In the genomic region with DNA sequence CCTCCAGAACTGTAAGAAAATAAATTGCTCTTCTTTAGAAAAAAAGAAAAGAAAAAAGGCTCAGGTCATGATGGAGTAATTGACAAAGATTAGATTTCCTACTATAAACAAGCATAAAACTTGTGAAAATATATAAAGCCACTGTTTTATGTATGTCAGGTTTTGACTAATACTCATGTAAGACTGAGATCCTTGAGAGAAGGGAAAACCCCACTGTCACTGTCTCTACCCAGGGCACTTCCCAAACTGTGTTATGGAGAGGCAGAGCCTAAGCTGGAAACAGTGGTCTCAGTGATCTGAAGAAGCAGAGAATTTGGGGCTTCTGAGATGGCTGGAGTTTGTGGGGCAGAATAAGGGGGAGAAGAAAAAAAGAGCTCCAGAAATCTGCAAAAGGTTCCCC, we compare ENCODE assay signal across 31 cellular contexts. TPM values are rescaled to one million over a fixed set of nuclear protein-coding genes. Genes with fewer than 3 reads are reported as not detected.
"Had no signal": no experiment of that assay in that cellular context is flagged by ENCODE, and none has a peak within 500 bp of the region (broad histone marks: within the 10 kb centered on the region; RNA-seq: fewer than 3 reads in every experiment).

No MANE protein-coding gene starts in this region.

- H3K4me1 Mint-ChIP-seq: natural killer cell had no signal

- H3K27me3 ChIP-seq: brain microvascular endothelial cell, gastroesophageal sphincter, hepatocyte, neural progenitor cell, right atrium auricular region, tibial nerve had no signal

- H3K9ac ChIP-seq: neural progenitor cell, parathyroid adenoma had no signal

- H3K9me3 Mint-ChIP-seq: activated CD4-positive, alpha-beta T cell treated with anti-CD3 and anti-CD28 coated beads, Interleukin-2, amount 10 ng/mL, durations not matched to agents 24 days and 14 days; activated naive CD4-positive, alpha-beta T cell treated with anti-CD3 and anti-CD28 coated beads, Interleukin-2, amount 50 U/mL, for 24 hours; activated T-cell treated with anti-CD3 and anti-CD28 coated beads, Interleukin-2, amount 50 U/mL, for 4 hours; effector memory CD8-positive, alpha-beta T cell; natural killer cell had no signal

- ATAC-seq: activated T-cell treated with anti-CD3 and anti-CD28 coated beads, Interleukin-2, amount 50 U/mL, for 4 hours; effector memory CD8-positive, alpha-beta T cell; gastroesophageal sphincter; natural killer cell; T-cell had no signal

- H3K4me2 ChIP-seq: hepatocyte, neural progenitor cell had no signal

- H3K27ac Mint-ChIP-seq: activated CD4-positive, alpha-beta T cell treated with anti-CD3 and anti-CD28 coated beads, Interleukin-2, amount 10 ng/mL, durations not matched to agents 24 days and 14 days; natural killer cell; neural progenitor cell; T-cell had no signal

- H3K27me3 Mint-ChIP-seq: activated CD4-positive, alpha-beta T cell treated with anti-CD3 and anti-CD28 coated beads, Interleukin-2, amount 10 ng/mL, durations not matched to agents 24 days and 14 days; activated naive CD4-positive, alpha-beta T cell treated with anti-CD3 and anti-CD28 coated beads, Interleukin-2, amount 50 U/mL, for 24 hours; effector memory CD8-positive, alpha-beta T cell; T-cell had no signal

- DNase-seq: activated CD4-positive, alpha-beta T cell treated with anti-CD3 and anti-CD28 coated beads, Interleukin-2, amount 10 ng/mL, durations not matched to agents 24 days and 14 days; activated effector memory CD4-positive, alpha-beta T cell treated with anti-CD3 and anti-CD28 coated beads, Interleukin-2, amount 50 U/mL, for 16 hours; activated T-cell treated with anti-CD3 and anti-CD28 coated beads, Interleukin-2, amount 50 U/mL, for 4 hours; brain microvascular endothelial cell; cortex of kidney; effector memory CD8-positive, alpha-beta T cell; islet precursor cell; left ventricle myocardium inferior; mesendoderm; natural killer cell; occipital lobe; stimulated activated CD4-positive, alpha-beta T cell treated with anti-CD3 and anti-CD28 coated beads, Interleukin-15, amount 100 ng/mL, for 24 hours; stimulated activated CD4-positive, alpha-beta T cell treated with anti-CD3 and anti-CD28 coated beads, Interleukin-2, amount 100 ng/mL, for 24 hours; stimulated activated naive CD4-positive, alpha-beta T cell treated with Interleukin-2 at 50 U/mL for 16 hours; T-cell had no signal

- H3K9me3 ChIP-seq: gastroesophageal sphincter, right atrium auricular region, tibial nerve had no signal

- H3K4me3 Mint-ChIP-seq: activated CD4-positive, alpha-beta T cell treated with anti-CD3 and anti-CD28 coated beads, Interleukin-2, amount 10 ng/mL, durations not matched to agents 24 days and 14 days; activated naive CD4-positive, alpha-beta T cell treated with anti-CD3 and anti-CD28 coated beads, Interleukin-2, amount 50 U/mL, for 24 hours; activated T-cell treated with anti-CD3 and anti-CD28 coated beads, Interleukin-2, amount 50 U/mL, for 4 hours; effector memory CD8-positive, alpha-beta T cell; natural killer cell; neural progenitor cell; T-cell had no signal

- H3K36me3 ChIP-seq: right atrium auricular region had no signal

- H3K79me2 ChIP-seq: parathyroid adenoma had no signal

- H3K4me3 ChIP-seq: gastroesophageal sphincter, hepatocyte, left ventricle myocardium inferior, lung, neural progenitor cell, right atrium auricular region, tibial nerve had no signal

- H3K4me1 ChIP-seq: gastroesophageal sphincter, left ventricle myocardium inferior, neural progenitor cell, parathyroid adenoma, right atrium auricular region, tibial nerve had no signal

- H2AFZ ChIP-seq: hepatocyte, neural progenitor cell, parathyroid adenoma had no signal

RNA-seq across cellular contexts. Expression of a gene that starts 30.6 kb away (rescaled TPM):
- total RNA-seq: cardiac septum, chondrocyte, endothelial cell of umbilical vein, fibroblast of lung, fibroblast of villous mesenchyme, hepatocyte, occipital lobe, pulmonary artery endothelial cell, temporal lobe, ureter had no signal
